In the genomic region with DNA sequence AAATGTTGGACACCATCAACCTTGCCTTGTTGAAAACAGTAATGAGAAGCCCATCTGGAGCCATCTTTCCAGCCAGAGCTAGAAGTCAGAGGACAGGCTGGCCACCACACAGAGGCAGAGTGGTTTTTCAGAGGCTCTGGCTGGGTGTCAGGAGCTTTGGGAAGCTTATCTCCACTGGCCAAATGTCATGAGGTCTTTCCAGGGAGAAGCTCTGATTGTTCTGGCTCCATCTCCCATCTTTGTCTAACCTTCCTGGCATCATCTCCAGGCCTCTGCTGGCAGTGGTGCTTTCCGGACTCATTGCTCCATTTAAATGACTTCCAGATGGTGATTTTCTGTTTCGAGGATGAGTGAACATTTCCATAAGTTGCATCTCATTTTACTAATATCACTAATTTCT, we compare ENCODE assay signal across 13 cellular contexts.
"Had no signal": no experiment of that assay in that cellular context is flagged by ENCODE, and none has a peak within 500 bp of the region (broad histone marks: within the 10 kb centered on the region; RNA-seq: fewer than 3 reads in every experiment).

No MANE protein-coding gene starts in this region.

- H3K27me3 ChIP-seq: adrenal gland, cardiac muscle cell, tibial artery, uterus had no signal

- H3K9me3 Mint-ChIP-seq: activated T-cell treated with anti-CD3 and anti-CD28 coated beads, Interleukin-2, amount 50 U/mL, for 24 hours; neural crest cell had no signal

- H3K4me1 Mint-ChIP-seq: neural crest cell; stimulated activated naive B cell treated with anti-CD40 and anti-IgM and Interleukin-4, amounts not matched to agents 10 μg/mL and 1 μg/mL and 100 μg/mL, for 72 hours had no signal

- H3K36me3 Mint-ChIP-seq: stimulated activated naive B cell treated with anti-CD40 and anti-IgM and Interleukin-4, amounts not matched to agents 10 μg/mL and 1 μg/mL and 100 μg/mL, for 72 hours had no signal

- H3K9me3 ChIP-seq: adrenal gland, tibial artery, uterus had no signal

- H3K27ac Mint-ChIP-seq: activated T-cell treated with anti-CD3 and anti-CD28 coated beads, Interleukin-2, amount 50 U/mL, for 24 hours; stimulated activated naive B cell treated with anti-CD40 and anti-IgM and Interleukin-4, amounts not matched to agents 10 μg/mL and 1 μg/mL and 100 μg/mL, for 72 hours; T-helper 2 cell treated with Interferon-gamma antibody and Interleukin-4, amounts not matched to agents 5 μg/mL and 100 μg/mL, for 36 hours had no signal

- H3K36me3 ChIP-seq: adrenal gland, cardiac muscle cell, tibial artery, uterus had no signal

- H3K4me1 ChIP-seq: adrenal gland, uterus had no signal

- H3K27ac ChIP-seq: adrenal gland, cardiac muscle cell, tibial artery, uterus had no signal

- H3K4me3 Mint-ChIP-seq: activated T-cell treated with anti-CD3 and anti-CD28 coated beads, Interleukin-2, amount 50 U/mL, for 24 hours; neural crest cell; stimulated activated naive B cell treated with anti-CD40 and anti-IgM and Interleukin-4, amounts not matched to agents 10 μg/mL and 1 μg/mL and 100 μg/mL, for 72 hours; T-helper 2 cell treated with Interferon-gamma antibody and Interleukin-4, amounts not matched to agents 5 μg/mL and 100 μg/mL, for 36 hours had no signal

- H3K27me3 Mint-ChIP-seq: activated T-cell treated with anti-CD3 and anti-CD28 coated beads, Interleukin-2, amount 50 U/mL, for 24 hours; stimulated activated naive B cell treated with anti-CD40 and anti-IgM and Interleukin-4, amounts not matched to agents 10 μg/mL and 1 μg/mL and 100 μg/mL, for 72 hours had no signal

- H3K4me3 ChIP-seq: adrenal gland, cardiac muscle cell, tibial artery, uterus had no signal

- ATAC-seq: left colon; stimulated activated naive B cell treated with anti-CD40 and anti-IgM and Interleukin-4, amounts not matched to agents 10 μg/mL and 1 μg/mL and 100 μg/mL, for 72 hours had no signal

- DNase-seq: activated CD4-positive, alpha-beta T cell treated with anti-CD3 and anti-CD28 coated beads, Interleukin-2, amount 50 U/mL, for 4 hours; activated CD4-positive, CD25-positive, alpha-beta regulatory T cell treated with anti-CD3 and anti-CD28 coated beads, Interleukin-2, amount 50 U/mL, for 72 hours; activated naive CD4-positive, alpha-beta T cell treated with anti-CD3 and anti-CD28 coated beads, Interleukin-2, amount 50 U/mL, for 16 hours; activated T-cell treated with anti-CD3 and anti-CD28 coated beads, Interleukin-2, amount 50 U/mL, for 24 hours; adrenal gland; erythroblast; left colon; stimulated activated naive B cell treated with anti-CD40 and anti-IgM and Interleukin-4, amounts not matched to agents 10 μg/mL and 1 μg/mL and 100 μg/mL, for 72 hours; uterus had no signal
